In the genomic region with DNA sequence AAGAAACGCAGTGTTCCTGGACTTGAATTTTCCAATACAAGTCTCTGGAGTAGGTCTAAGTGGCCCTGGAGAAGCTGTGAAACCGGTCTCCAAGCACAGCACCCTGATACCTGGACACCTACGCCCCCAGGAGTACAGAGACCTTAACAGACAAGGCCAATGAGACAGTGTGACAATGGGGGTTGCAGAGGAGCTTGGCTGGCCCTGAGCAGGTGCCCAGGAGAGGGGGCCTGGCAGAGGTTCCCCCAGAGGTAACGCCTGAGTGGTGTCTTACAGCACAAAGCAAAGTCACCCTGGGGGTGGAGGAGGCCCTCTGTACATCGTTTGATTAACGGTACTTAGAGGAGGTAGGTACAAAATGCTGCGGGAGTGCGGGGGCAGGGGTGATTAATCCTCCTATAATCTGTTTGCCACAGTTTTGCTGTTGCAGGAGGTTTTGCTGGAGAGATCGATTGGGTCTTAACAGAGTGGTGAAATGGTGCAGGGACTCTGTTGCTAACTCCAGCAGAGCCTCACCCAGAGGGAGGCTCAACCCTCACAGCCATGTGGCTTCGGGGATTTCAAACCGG, we compare ENCODE assay signal across 15 cellular contexts. TPM values are rescaled to one million over a fixed set of nuclear protein-coding genes. Genes with fewer than 3 reads are reported as not detected.
"Had no signal": no experiment of that assay in that cellular context is flagged by ENCODE, and none has a peak within 500 bp of the region (broad histone marks: within the 10 kb centered on the region; RNA-seq: fewer than 3 reads in every experiment).

No MANE protein-coding gene starts in this region.

- H3K36me3 Mint-ChIP-seq: naive thymus-derived CD8-positive, alpha-beta T cell had no signal

- H3K36me3 ChIP-seq: ovary had no signal

- H3K4me3 ChIP-seq: mucosa of descending colon, ovary, skin epidermis had no signal

- DNase-seq: activated CD4-positive, alpha-beta T cell treated with anti-CD3 and anti-CD28 coated beads for 4 hours; activated naive CD4-positive, alpha-beta T cell treated with anti-CD3 and anti-CD28 coated beads for 36 hours; activated T-cell treated with anti-CD3 and anti-CD28 coated beads for 4 hours; central memory CD4-positive, alpha-beta T cell; left cardiac atrium; mucosa of descending colon; naive thymus-derived CD8-positive, alpha-beta T cell; stimulated activated CD4-positive, alpha-beta T cell treated with anti-CD3 and anti-CD28 coated beads, Interleukin-4, amount 100 ng/mL, for 4 hours; stimulated activated naive CD8-positive, alpha-beta T cell treated with anti-CD3 and anti-CD28 coated beads, Interleukin-15, amount 100 ng/mL, for 72 hours; T-helper 9 cell had no signal

- H3K4me3 Mint-ChIP-seq: activated naive CD4-positive, alpha-beta T cell treated with anti-CD3 and anti-CD28 coated beads for 36 hours; activated T-helper 17 cell treated with anti-CD3 and anti-CD28 coated beads, Interleukin-2, amount 50 U/mL, for 72 hours; naive thymus-derived CD8-positive, alpha-beta T cell; stimulated activated naive CD8-positive, alpha-beta T cell treated with anti-CD3 and anti-CD28 coated beads, Interleukin-15, amount 100 ng/mL, for 72 hours had no signal

- H3K9me3 Mint-ChIP-seq: activated naive CD4-positive, alpha-beta T cell treated with anti-CD3 and anti-CD28 coated beads for 36 hours; activated T-helper 17 cell treated with anti-CD3 and anti-CD28 coated beads, Interleukin-2, amount 50 U/mL, for 72 hours; naive thymus-derived CD8-positive, alpha-beta T cell; stimulated activated naive CD8-positive, alpha-beta T cell treated with anti-CD3 and anti-CD28 coated beads, Interleukin-15, amount 100 ng/mL, for 72 hours had no signal

- H3K27ac ChIP-seq: ovary had no signal

- H3K9me3 ChIP-seq: mucosa of descending colon, ovary had no signal

- H3K27ac Mint-ChIP-seq: activated naive CD4-positive, alpha-beta T cell treated with anti-CD3 and anti-CD28 coated beads for 36 hours; activated T-helper 17 cell treated with anti-CD3 and anti-CD28 coated beads, Interleukin-2, amount 50 U/mL, for 72 hours; naive thymus-derived CD8-positive, alpha-beta T cell; stimulated activated naive CD8-positive, alpha-beta T cell treated with anti-CD3 and anti-CD28 coated beads, Interleukin-15, amount 100 ng/mL, for 72 hours had no signal

- ATAC-seq: activated T-helper 17 cell treated with anti-CD3 and anti-CD28 coated beads, Interleukin-2, amount 50 U/mL, for 72 hours; esophagus mucosa; left cardiac atrium; mucosa of descending colon; naive thymus-derived CD8-positive, alpha-beta T cell; stimulated activated naive CD8-positive, alpha-beta T cell treated with anti-CD3 and anti-CD28 coated beads, Interleukin-15, amount 100 ng/mL, for 72 hours had no signal

- H3K27me3 ChIP-seq: ovary had no signal

- H3K4me1 Mint-ChIP-seq: stimulated activated naive CD8-positive, alpha-beta T cell treated with anti-CD3 and anti-CD28 coated beads, Interleukin-15, amount 100 ng/mL, for 72 hours had no signal

RNA-seq across cellular contexts. Expression of a gene that starts 37.3 kb away (rescaled TPM):
- total RNA-seq: activated naive CD4-positive, alpha-beta T cell treated with anti-CD3 and anti-CD28 coated beads for 36 hours; activated T-helper 17 cell treated with anti-CD3 and anti-CD28 coated beads, Interleukin-2, amount 50 U/mL, for 72 hours; lung microvascular endothelial cell; naive thymus-derived CD8-positive, alpha-beta T cell had no signal
